14 cellular contexts compared by ENCODE assay signal in the genomic region with DNA sequence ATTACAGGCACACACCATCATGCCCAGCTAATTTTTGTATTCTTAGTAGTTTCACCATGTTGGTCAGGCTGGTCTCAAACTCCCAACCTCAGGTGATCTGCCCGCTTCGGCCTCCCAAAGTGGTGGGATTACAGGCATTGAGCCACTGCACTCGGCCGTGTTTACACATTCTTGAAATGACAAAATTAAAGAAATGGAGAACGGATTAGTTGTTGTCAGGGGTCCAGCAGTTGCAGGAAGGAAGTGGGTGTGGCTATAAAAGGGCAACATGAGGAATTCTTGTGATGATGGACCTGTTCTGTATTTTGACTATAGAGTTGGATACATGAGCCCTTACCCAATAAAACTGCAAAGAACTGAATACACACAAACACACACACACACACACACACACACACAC. TPM values are rescaled to one million over a fixed set of nuclear protein-coding genes. Genes with fewer than 3 reads are reported as not detected.
A peak's percentile ranks its signal among the peaks of the same experiment; 100 is the strongest.
DNase-seq lines count a peak whose midpoint lies in the region; FAIRE-seq and TF ChIP-seq lines count a peak whose summit lies in the region.
"Had no signal": no experiment of that assay in that cellular context is flagged by ENCODE, and none has a peak within 500 bp of the region (broad histone marks: within the 10 kb centered on the region; RNA-seq: fewer than 3 reads in every experiment).

No MANE protein-coding gene starts in this region.

- no peak overlapping the region for H2AFZ ChIP-seq in endothelial cell of umbilical vein (ENCODE audit: low read depth, low read length)

- dilution Hi-C loops in endothelial cell of umbilical vein (cut with MboI; ENCODE audit: extremely low pct_ligation_motif_present, low sequenced_read_pairs), result no loop called here

- H3K9me3 Mint-ChIP-seq in T-helper 2 cell treated with Interferon-gamma antibody and Interleukin-4, amounts not matched to agents 5 μg/mL and 100 μg/mL, for 36 hours, result no peaks in the 10 kb centered on the region
- H3K9me3 Mint-ChIP-seq: brain had no signal

- no TSS peak for BruUV-seq in endothelial cell of umbilical vein (replicated peaks; lab: Mats Ljungman, UMichigan)

- peak overlapping the region; percentile 20 for H3K4me2 ChIP-seq in endothelial cell of umbilical vein (ENCODE audit: insufficient read depth, low read length)

- no peaks in the 10 kb centered on the region for H3K9me1 ChIP-seq in endothelial cell of umbilical vein (replicated peaks; ENCODE audit: control insufficient read depth, extremely low read depth, insufficient read depth, low read length)

- CTCF ChIA-PET in endothelial cell of umbilical vein (lab: Charles Lee), result no interaction called here

- H3K9ac ChIP-seq in endothelial cell of umbilical vein (replicated peaks; ENCODE audit: extremely low read depth, insufficient read depth, low read length), result no peak overlapping the region

- intact Hi-C loops in endothelial cell of umbilical vein (cut with micrococcal nuclease), result no loop called here

- peaks cover 22% of the 10 kb centered on the region for H3K36me3 Mint-ChIP-seq in T-helper 2 cell treated with Interferon-gamma antibody and Interleukin-4, amounts not matched to agents 5 μg/mL and 100 μg/mL, for 36 hours (ENCODE audit: low read depth)

- FAIRE-seq in endothelial cell of umbilical vein (lab: Jason Lieb, UNC) (peak; percentile 88), urothelium cell line (lab: Jason Lieb, UNC) (no peak)
- FAIRE-seq: A204.1 had no signal

- POLR2A ChIA-PET in endothelial cell of umbilical vein (lab: Charles Lee), result no interaction called here

- H3K4me3 Mint-ChIP-seq in T-helper 2 cell treated with Interferon-gamma antibody and Interleukin-4, amounts not matched to agents 5 μg/mL and 100 μg/mL, for 36 hours, result no peak overlapping the region
- H3K4me3 Mint-ChIP-seq: brain had no signal

- peaks cover 11% of the 10 kb centered on the region for H3K4me1 Mint-ChIP-seq in T-helper 2 cell treated with Interferon-gamma antibody and Interleukin-4, amounts not matched to agents 5 μg/mL and 100 μg/mL, for 36 hours (ENCODE audit: low read depth)

- peaks cover 51% of the 10 kb centered on the region for H3K79me2 ChIP-seq in endothelial cell of umbilical vein (ENCODE audit: control insufficient read depth, insufficient read depth, low read length)

- peak overlapping the region in 1 of 3 experiments; percentile 27 for H3K4me3 ChIP-seq in endothelial cell of umbilical vein (replicated peaks in 1 of 3; ENCODE audit: insufficient read depth in 1 of 3, low read depth in 1 of 3, low read length in 3 of 3)
- H3K4me3 ChIP-seq: thyroid gland had no signal

- peak overlapping the region; percentile 8 for H3K27ac ChIP-seq in endothelial cell of umbilical vein (ENCODE audit: insufficient read depth, low read depth, low read length)
- H3K27ac ChIP-seq: epithelial cell of prostate, thyroid gland had no signal

- no peaks in the 10 kb centered on the region for H3K27me3 Mint-ChIP-seq in T-helper 2 cell treated with Interferon-gamma antibody and Interleukin-4, amounts not matched to agents 5 μg/mL and 100 μg/mL, for 36 hours (ENCODE audit: low read depth)
- H3K27me3 Mint-ChIP-seq: brain had no signal

- H3K27ac Mint-ChIP-seq in T-helper 2 cell treated with Interferon-gamma antibody and Interleukin-4, amounts not matched to agents 5 μg/mL and 100 μg/mL, for 36 hours, result peak overlapping the region; percentile 38

- no peak for DNase-seq in T-helper 2 cell treated with Interferon-gamma antibody and Interleukin-4, amounts not matched to agents 5 μg/mL and 100 μg/mL, for 36 hours (ENCODE audit: low spot score)
- DNase-seq in T-helper 2 cell (no peak), M059J (ENCODE audit: low read depth) (peak; percentile 17), endothelial cell of umbilical vein (ENCODE audit: low read depth, low spot score) (peak; percentile 72), pulmonary artery endothelial cell (ENCODE audit: low read depth, low spot score) (peak; percentile 41), NCI-H2081 (lab: John Stamatoyannopoulos, UW) (no peak), urothelium cell line (ENCODE audit: low spot score) (no peak), ureter (ENCODE audit: low spot score) (no peak)
- DNase-seq: DND-41, PC-3, thyroid gland had no signal

- no peaks in the 10 kb centered on the region for H3K9me3 ChIP-seq in endothelial cell of umbilical vein (replicated peaks; ENCODE audit: control insufficient read depth, insufficient read depth, low read length)
- H3K9me3 ChIP-seq: thyroid gland had no signal

- H3K27me3 ChIP-seq in endothelial cell of umbilical vein (ENCODE audit: control insufficient read depth in 2 of 2, insufficient read depth in 2 of 2, low read length in 2 of 2), result no peaks in the 10 kb centered on the region
- H3K27me3 ChIP-seq: thyroid gland had no signal

- TF ChIP-seq CTCF in endothelial cell of umbilical vein (IDR thresholded peaks at IDR 0.05; ENCODE audit: extremely low read depth in 1 of 2, insufficient read depth in 1 of 2, low read depth in 1 of 2, low read length in 2 of 2), result no peak

- peaks cover 0 to 2% of the 10 kb centered on the region in 2 experiments for H3K36me3 ChIP-seq in endothelial cell of umbilical vein (ENCODE audit: control insufficient read depth in 2 of 2, extremely low read depth in 1 of 2, insufficient read depth in 2 of 2, low read length in 2 of 2)

- TF ChIP-seq POLR2A in endothelial cell of umbilical vein (IDR thresholded peaks at IDR 0.05; ENCODE audit: low read depth, low read length), result no peak

- H3K4me1 ChIP-seq in endothelial cell of umbilical vein (ENCODE audit: control insufficient read depth, extremely low read depth, insufficient read depth, low read length), result peaks cover 10% of the 10 kb centered on the region

- H4K20me1 ChIP-seq in endothelial cell of umbilical vein (replicated peaks; ENCODE audit: control insufficient read depth, extremely low read depth, insufficient read depth, low read length), result no peaks in the 10 kb centered on the region

TF ChIP-seq in endothelial cell of umbilical vein, 7 proteins besides CTCF, POLR2A, EP300 and RAD21:
- TF ChIP-seq EZH2 (IDR thresholded peaks at IDR 0.05; ENCODE audit: borderline replicate concordance, low read depth, low read length, severe bottlenecking), result no peak
- no peak for TF ChIP-seq JUN (IDR thresholded peaks at IDR 0.05; ENCODE audit: borderline replicate concordance, insufficient read depth, insufficient read length, low read depth)
- no peak for TF ChIP-seq GATA2 (IDR thresholded peaks at IDR 0.05; ENCODE audit: insufficient read depth, insufficient read length, low read depth, low read length)
- TF ChIP-seq, protein P1, sequence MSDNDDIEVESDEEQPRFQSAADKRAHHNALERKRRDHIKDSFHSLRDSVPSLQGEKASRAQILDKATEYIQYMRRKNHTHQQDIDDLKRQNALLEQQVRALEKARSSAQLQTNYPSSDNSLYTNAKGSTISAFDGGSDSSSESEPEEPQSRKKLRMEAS (IDR thresholded peaks at IDR 0.05; ENCODE audit: insufficient read depth, insufficient read length), result no peak
- TF ChIP-seq MYC (IDR thresholded peaks at IDR 0.05; ENCODE audit: low read depth, low read length), result no peak
- no peak for TF ChIP-seq FOS (IDR thresholded peaks at IDR 0.05; ENCODE audit: borderline replicate concordance, insufficient read depth, low read length)
- no peak for TF ChIP-seq POLR2AphosphoS5 (IDR thresholded peaks at IDR 0.05; ENCODE audit: insufficient read depth, low read depth, low read length)

RNA-seq across cellular contexts. Expression of a gene that starts 17.3 kb away (rescaled TPM):
- total RNA-seq in M059J (2014; rRNA removed; shearing (Covaris generic)), result 63.9 and 67.0 TPM in 2 replicates
- total RNA-seq in endothelial cell of umbilical vein (42.1 and 42.6 TPM in 2 replicates), pulmonary artery endothelial cell (15.1 and 16.5 TPM in 2 replicates), ureter (36.9 TPM)
- polyA plus RNA-seq in endothelial cell of umbilical vein, result 14.6 and 19.3 TPM in 2 replicates
- 21.6 and 22.2 TPM in 2 replicates for polyA plus RNA-seq in endothelial cell of umbilical vein (2011; cell fraction: cytosol; rRNA removed)
- polyA plus RNA-seq in endothelial cell of umbilical vein (2011; cell fraction: nucleus; rRNA removed), result 11.7 and 14.8 TPM in 2 replicates
- polyA plus RNA-seq in endothelial cell of umbilical vein (2012), result 28.8 and 38.7 TPM in 2 replicates
- 20.0 and 20.8 TPM in 2 replicates for polyA minus RNA-seq in endothelial cell of umbilical vein
- 23.9 TPM for polyA minus RNA-seq in endothelial cell of umbilical vein (2011; cell fraction: cytosol; rRNA and poly(A)+ RNA removed)
- polyA minus RNA-seq in endothelial cell of umbilical vein (2011; cell fraction: nucleus; rRNA and poly(A)+ RNA removed), result 10.7 and 13.2 TPM in 2 replicates

RNA-seq across cellular contexts. Expression of a gene that starts 28.0 kb away (rescaled TPM):
- total RNA-seq in M059J (2014; rRNA removed; shearing (Covaris generic)), result 25.1 and 36.6 TPM in 2 replicates
- total RNA-seq in endothelial cell of umbilical vein, result 18.2 and 19.1 TPM in 2 replicates
- 23.0 and 23.5 TPM in 2 replicates for polyA plus RNA-seq in endothelial cell of umbilical vein
- polyA plus RNA-seq in endothelial cell of umbilical vein (2011; cell fraction: cytosol; rRNA removed), result 32.6 and 35.5 TPM in 2 replicates
- 16.1 and 19.4 TPM in 2 replicates for polyA plus RNA-seq in endothelial cell of umbilical vein (2011; cell fraction: nucleus; rRNA removed)
- polyA plus RNA-seq in endothelial cell of umbilical vein (2012), result 30.5 and 36.5 TPM in 2 replicates
- polyA minus RNA-seq in endothelial cell of umbilical vein, result 18.7 and 22.1 TPM in 2 replicates
- 26.9 TPM for polyA minus RNA-seq in endothelial cell of umbilical vein (2011; cell fraction: cytosol; rRNA and poly(A)+ RNA removed)
- polyA minus RNA-seq in endothelial cell of umbilical vein (2011; cell fraction: nucleus; rRNA and poly(A)+ RNA removed), result 3.6 and 4.6 TPM in 2 replicates
- total RNA-seq in pulmonary artery endothelial cell, result 34.0 and 44.0 TPM in 2 replicates
- total RNA-seq in ureter, result 20.3 TPM

RNA-seq across cellular contexts. Expression of a gene that starts 29.0 kb away (rescaled TPM):
- 1.1 and 3.0 TPM in 2 replicates for total RNA-seq in M059J (2014; rRNA removed; shearing (Covaris generic))
- 6.9 and 9.3 TPM in 2 replicates for total RNA-seq in endothelial cell of umbilical vein
- 1.5 and 2.0 TPM in 2 replicates for polyA plus RNA-seq in endothelial cell of umbilical vein
- 1.6 and 1.7 TPM in 2 replicates for polyA plus RNA-seq in endothelial cell of umbilical vein (2011; cell fraction: cytosol; rRNA removed)
- polyA plus RNA-seq in endothelial cell of umbilical vein (2011; cell fraction: nucleus; rRNA removed), result 6.4 and 7.1 TPM in 2 replicates
- polyA plus RNA-seq in endothelial cell of umbilical vein (2012), result 2.1 and 2.9 TPM in 2 replicates
- polyA minus RNA-seq in endothelial cell of umbilical vein, result 8.4 and 11.1 TPM in 2 replicates
- 5.8 TPM for polyA minus RNA-seq in endothelial cell of umbilical vein (2011; cell fraction: cytosol; rRNA and poly(A)+ RNA removed)
- 12.7 and 17.6 TPM in 2 replicates for polyA minus RNA-seq in endothelial cell of umbilical vein (2011; cell fraction: nucleus; rRNA and poly(A)+ RNA removed)
- total RNA-seq in pulmonary artery endothelial cell, result 5.9 and 7.8 TPM in 2 replicates
- total RNA-seq in ureter, result 7.2 TPM

Comparison
In these comparisons a context has a peak if more than half of its experiments do, and no peak if none do; other contexts are left out.
1. DNase-seq: peak in M059J (single experiment), endothelial cell of umbilical vein (single experiment) and pulmonary artery endothelial cell (single experiment); none in T-helper 2 cell treated with Interferon-gamma antibody and Interleukin-4, amounts not matched to agents 5 μg/mL and 100 μg/mL, for 36 hours (single experiment), T-helper 2 cell (0 of 5), NCI-H2081 (0 of 2), urothelium cell line (single experiment) and ureter (single experiment).